17 cellular contexts compared by ENCODE assay signal in genomic region chr3:41434781-41435180, GRCh38.
"Had no signal": no experiment of that assay in that cellular context is flagged by ENCODE, and none has a peak within 500 bp of the region (broad histone marks: within the 10 kb centered on the region; RNA-seq: fewer than 3 reads in every experiment).

No MANE protein-coding gene starts in this region.

- H3K4me3 Mint-ChIP-seq: activated B cell treated with CpG ODN at 0.5 μM for 24 hours; activated CD4-positive, alpha-beta T cell treated with anti-CD3 and anti-CD28 coated beads, Interleukin-2, amount 10 ng/mL, durations not matched to agents 24 days and 14 days; activated naive CD4-positive, alpha-beta T cell treated with anti-CD3 and anti-CD28 coated beads, Interleukin-2, amount 50 U/mL, for 24 hours; activated T-helper 17 cell treated with anti-CD3 and anti-CD28 coated beads, Interleukin-2, amount 50 U/mL, for 72 hours; nephron had no signal

- H3K27me3 ChIP-seq: cardiac muscle cell, esophagus muscularis mucosa, heart left ventricle, stomach had no signal

- ATAC-seq: activated T-helper 17 cell treated with anti-CD3 and anti-CD28 coated beads, Interleukin-2, amount 50 U/mL, for 72 hours; heart left ventricle; psoas muscle had no signal

- H3K4me1 ChIP-seq: esophagus muscularis mucosa, heart left ventricle, left ventricle myocardium inferior, psoas muscle, stomach had no signal

- DNase-seq: activated B cell treated with CpG ODN at 0.5 μM for 24 hours; activated CD4-positive, alpha-beta T cell treated with anti-CD3 and anti-CD28 coated beads, Interleukin-2, amount 10 ng/mL, durations not matched to agents 24 days and 14 days; activated CD8-positive, alpha-beta memory T cell treated with anti-CD3 and anti-CD28 coated beads for 24 hours; amygdala; heart left ventricle; left ventricle myocardium inferior; mesenchymal stem cell; occipital lobe; psoas muscle; stimulated activated CD4-positive, alpha-beta T cell treated with anti-CD3 and anti-CD28 coated beads, Interleukin-4, amount 100 ng/mL, for 24 hours; stomach had no signal

- H3K9me3 Mint-ChIP-seq: activated CD4-positive, alpha-beta T cell treated with anti-CD3 and anti-CD28 coated beads, Interleukin-2, amount 10 ng/mL, durations not matched to agents 24 days and 14 days; activated T-helper 17 cell treated with anti-CD3 and anti-CD28 coated beads, Interleukin-2, amount 50 U/mL, for 72 hours had no signal

- H3K4me3 ChIP-seq: cardiac muscle cell, esophagus muscularis mucosa, heart left ventricle, left ventricle myocardium inferior, psoas muscle, stomach, thoracic aorta had no signal

- H3K4me1 Mint-ChIP-seq: activated B cell treated with CpG ODN at 0.5 μM for 24 hours; activated CD4-positive, alpha-beta T cell treated with anti-CD3 and anti-CD28 coated beads, Interleukin-2, amount 10 ng/mL, durations not matched to agents 24 days and 14 days; activated naive CD4-positive, alpha-beta T cell treated with anti-CD3 and anti-CD28 coated beads, Interleukin-2, amount 50 U/mL, for 24 hours; activated T-helper 17 cell treated with anti-CD3 and anti-CD28 coated beads, Interleukin-2, amount 50 U/mL, for 72 hours; nephron had no signal

- H3K27ac ChIP-seq: cardiac muscle cell, esophagus muscularis mucosa, heart left ventricle, left ventricle myocardium inferior, psoas muscle, stomach, thoracic aorta had no signal

- H3K36me3 ChIP-seq: cardiac muscle cell, esophagus muscularis mucosa, heart left ventricle, left ventricle myocardium inferior, stomach, thoracic aorta had no signal

- H3K27ac Mint-ChIP-seq: activated B cell treated with CpG ODN at 0.5 μM for 24 hours; activated CD4-positive, alpha-beta T cell treated with anti-CD3 and anti-CD28 coated beads, Interleukin-2, amount 10 ng/mL, durations not matched to agents 24 days and 14 days; activated naive CD4-positive, alpha-beta T cell treated with anti-CD3 and anti-CD28 coated beads, Interleukin-2, amount 50 U/mL, for 24 hours; activated T-helper 17 cell treated with anti-CD3 and anti-CD28 coated beads, Interleukin-2, amount 50 U/mL, for 72 hours; nephron had no signal

- H3K27me3 Mint-ChIP-seq: activated B cell treated with CpG ODN at 0.5 μM for 24 hours; activated CD4-positive, alpha-beta T cell treated with anti-CD3 and anti-CD28 coated beads, Interleukin-2, amount 10 ng/mL, durations not matched to agents 24 days and 14 days; activated naive CD4-positive, alpha-beta T cell treated with anti-CD3 and anti-CD28 coated beads, Interleukin-2, amount 50 U/mL, for 24 hours; activated T-helper 17 cell treated with anti-CD3 and anti-CD28 coated beads, Interleukin-2, amount 50 U/mL, for 72 hours had no signal
